In genomic region chr10:34522542-34522941, GRCh38 we compare ENCODE assay signal across 9 cellular contexts.
DNase-seq lines count a peak whose midpoint lies in the region; ATAC-seq, FAIRE-seq and TF ChIP-seq lines count a peak whose summit lies in the region.
"Had no signal": no experiment of that assay in that cellular context is flagged by ENCODE, and none has a peak within 500 bp of the region (broad histone marks: within the 10 kb centered on the region; RNA-seq: fewer than 3 reads in every experiment).

No MANE protein-coding gene starts in this region.

- H3K4me2 ChIP-seq in H9 (ENCODE audit: insufficient read depth, insufficient read length, low read length): no peak overlapping the region

- peak; percentile 73 for TF ChIP-seq CTCF in GM06990 (IDR thresholded peaks at IDR 0.05; ENCODE audit: insufficient read depth, low read length, poor library complexity, severe bottlenecking)
- TF ChIP-seq CTCF in H9 (conservative IDR thresholded peaks at IDR 0.05): peak; percentile 57
- TF ChIP-seq CTCF in Panc1 (IDR thresholded peaks at IDR 0.05): peak; percentile 48; the same call in 1 of the 2 replicates

- H3K27ac Mint-ChIP-seq in H9: no peak overlapping the region

- no peaks in the 10 kb centered on the region for H3K9me3 Mint-ChIP-seq in H9

- no peak for ATAC-seq in Panc1
- no peak for ATAC-seq in activated CD4-positive, CD25-positive, alpha-beta regulatory T cell treated with anti-CD3 and anti-CD28 coated beads, Interleukin-2, amount 50 U/mL, for 24 hours
- no peak for ATAC-seq in GM19397 (IDR thresholded peaks at IDR 0.05; ENCODE audit: unreplicated experiment)

- CTCF ChIA-PET in Panc1 (lab: Charles Lee): no interaction called here

- no peaks in the 10 kb centered on the region for H3K36me3 ChIP-seq in GM06990 (ENCODE audit: control insufficient read depth, insufficient read depth, low read length)
- no peaks in the 10 kb centered on the region for H3K36me3 ChIP-seq in Panc1 (ENCODE audit: control insufficient read depth, insufficient read depth, low read length)

- no peak overlapping the region for H4K5ac ChIP-seq in H9 (ENCODE audit: insufficient read length, low read depth, low read length)

- no peak overlapping the region for H3K14ac ChIP-seq in H9 (ENCODE audit: insufficient read depth, low read length)

- no peak overlapping the region for H3K18ac ChIP-seq in H9 (ENCODE audit: insufficient read length, low read depth, low read length)

- no peaks in the 10 kb centered on the region for H3K27me3 ChIP-seq in GM06990 (replicated peaks; ENCODE audit: control insufficient read depth, insufficient read depth, low read length)
- H3K27me3 ChIP-seq in H9 (ENCODE audit: insufficient read depth, low read length): no peaks in the 10 kb centered on the region
- no peaks in the 10 kb centered on the region for H3K27me3 ChIP-seq in Panc1 (ENCODE audit: control insufficient read depth, insufficient read depth, low read length)

- H3K4ac ChIP-seq in H9 (ENCODE audit: low read depth, low read length): no peak overlapping the region

- H2AK5ac ChIP-seq in H9 (ENCODE audit: insufficient read length, low read length): no peak overlapping the region

- no peak overlapping the region for H3K56ac ChIP-seq in H9 (ENCODE audit: insufficient read length, low read depth, low read length)

- no peak overlapping the region for H3K23ac ChIP-seq in H9 (ENCODE audit: insufficient read length, low read depth, low read length)

- H3K4me3 ChIP-seq in GM06990 (replicated peaks; ENCODE audit: low read depth, low read length) (no peak overlapping the region), Panc1 (ENCODE audit: low read depth in 2 of 2, low read length in 2 of 2) (no peak overlapping the region)
- H3K4me3 ChIP-seq: SK-N-MC had no signal

- H3K4me1 Mint-ChIP-seq in H9: peaks cover 27 to 28% of the 10 kb centered on the region in 2 experiments

- POLR2A ChIA-PET in Panc1 (lab: Charles Lee): no interaction called here

- no peaks in the 10 kb centered on the region for H3K79me1 ChIP-seq in H9 (ENCODE audit: insufficient read depth, low read depth, low read length, poor library complexity, severe bottlenecking)

- H2BK12ac ChIP-seq in H9 (ENCODE audit: insufficient read length, low read depth, low read length): no peak overlapping the region

- no peak overlapping the region for H2AFZ ChIP-seq in H9 (ENCODE audit: low read length)

- no peaks in the 10 kb centered on the region for H3K9me3 ChIP-seq in H9 (ENCODE audit: control insufficient read depth, low read depth, low read length)
- H3K9me3 ChIP-seq in Panc1 (ENCODE audit: control insufficient read depth, insufficient read depth, low read depth, low read length): no peaks in the 10 kb centered on the region

- no peak overlapping the region for H2BK15ac ChIP-seq in H9 (ENCODE audit: low read depth, low read length)

- H3K27ac ChIP-seq in H9 (ENCODE audit: insufficient read length, low read depth, low read length) (no peak overlapping the region), Panc1 (ENCODE audit: low read length) (0 out of 2 replicates have a peak overlapping the region, but pooled peaks have one; percentile 29)
- H3K27ac ChIP-seq: SK-N-MC had no signal

- H4K91ac ChIP-seq in H9 (ENCODE audit: insufficient read length, low read depth, low read length): no peak overlapping the region

- no TSS peak for BruUV-seq in Panc1 (replicated peaks; lab: Mats Ljungman, UMichigan)

- no peaks in the 10 kb centered on the region for H3K27me3 Mint-ChIP-seq in H9 (ENCODE audit: low read depth)

- no peaks in the 10 kb centered on the region for H4K20me1 ChIP-seq in H9 (ENCODE audit: control insufficient read depth, insufficient read depth, insufficient read length)

- no peak overlapping the region for H3T11ph ChIP-seq in H9 (ENCODE audit: low read length)

- FAIRE-seq in frontal cortex (lab: Jason Lieb, UNC): no peak

- no peak overlapping the region for H3K9ac ChIP-seq in H9 (ENCODE audit: extremely low read depth, insufficient read length, low read length)

- H3K79me2 ChIP-seq in H9 (ENCODE audit: insufficient read depth, low read length): peaks cover 4% of the 10 kb centered on the region; the same call in 1 of the 2 replicates

- H3K4me3 Mint-ChIP-seq in H9: no peak overlapping the region

- no peaks in the 10 kb centered on the region for H3K23me2 ChIP-seq in H9 (ENCODE audit: insufficient read length, low read depth, low read length, poor library complexity, severe bottlenecking)

- H3K4me1 ChIP-seq in H9 (ENCODE audit: insufficient read depth, low read length) (peaks cover 3% of the 10 kb centered on the region; the same call in 1 of the 2 replicates), Panc1 (ENCODE audit: control insufficient read depth, insufficient read depth, low read length) (peaks cover 14% of the 10 kb centered on the region)

- H2BK120ac ChIP-seq in H9 (ENCODE audit: low read depth, low read length, poor library complexity, severe bottlenecking): no peak overlapping the region

- DNase-seq in GM06990 (ENCODE audit: extremely low read depth, insufficient read length) (no peak), H9 (no peak), Panc1 (ENCODE audit: low read depth, low spot score) (no peak), hepatic stellate cell (ENCODE audit: low spot score) (peak; percentile 14), frontal cortex (ENCODE audit: low spot score in 2 of 2) (no peak), middle frontal gyrus (ENCODE audit: extremely low spot score, low spot score) (no peak)

- H3K36me3 Mint-ChIP-seq in H9 (ENCODE audit: insufficient read depth in 1 of 3, low read depth in 3 of 3): no peaks in the 10 kb centered on the region

- H2BK20ac ChIP-seq in H9 (ENCODE audit: low read depth, low read length, poor library complexity, severe bottlenecking): no peak overlapping the region

- no peak overlapping the region for H4K8ac ChIP-seq in H9 (replicated peaks; ENCODE audit: insufficient read length, low read depth, low read length)

- 100% methylated on average over 1 of the region's 6 CpGs for WGBS in H9 (ENCODE audit: extremely low coverage, insufficient read length, low lambda C conversion rate)

- in situ Hi-C loops in Panc1 (cut with HindIII; ENCODE audit: low pct_unique_long_range_greater_than_20kb, low sequenced_read_pairs): no loop called here

- intact Hi-C loops in Panc1 (cut with micrococcal nuclease; ENCODE audit: unreplicated experiment): loop anchor here (10.0 kb wide), 1 partner anchor 1188 kb away; the partner anchor contains the start of gene NRP1

- H2BK5ac ChIP-seq in H9 (ENCODE audit: insufficient read length, low read length): no peak overlapping the region
